In genomic region chr2:52337786-52338185, GRCh38 we compare ENCODE assay signal across 7 cellular contexts.
DNase-seq lines count a peak whose midpoint lies in the region; ATAC-seq and TF ChIP-seq lines count a peak whose summit lies in the region.
"Not testable (repeated sequence)": the region's sequence is repeated elsewhere in the genome, so short reads cannot be mapped to it uniquely, and the experiment has no call there.

No MANE protein-coding gene starts in this region.

- H4K20me1 ChIP-seq in GM23338 (replicated peaks; ENCODE audit: insufficient read depth); smooth muscle cell (ENCODE audit: low read depth): not testable (repeated sequence)

- ATAC-seq in GM23338, WTC11: not testable (repeated sequence)

- H3K4me2 ChIP-seq in GM23338 (peak overlapping the region; percentile 37), smooth muscle cell (peak overlapping the region; percentile 5)

- H2AFZ ChIP-seq in GM23338; smooth muscle cell (ENCODE audit: low read depth): not testable (repeated sequence)

- H3K36me3 ChIP-seq in GM23338 (ENCODE audit: insufficient read depth); HUES6 (ENCODE audit: control insufficient read depth, insufficient read depth, low read length); iPS-20b (ENCODE audit: insufficient read depth, low read depth, low read length); smooth muscle cell (ENCODE audit: low read depth): not testable (repeated sequence)

- not testable (repeated sequence) for H3K36me3 Mint-ChIP-seq in GM23338 (ENCODE audit: low read depth); WTC11; endothelial cell (ENCODE audit: low read depth, unreplicated experiment); nephron progenitor cell (ENCODE audit: low read depth)

- H3K27ac ChIP-seq in GM23338 (ENCODE audit: low read depth) (peak overlapping the region; percentile 77; the same call in 1 of the 2 replicates), HUES6 (ENCODE audit: low read depth, low read length) (peak overlapping the region; percentile 99; the same call in 1 of the 2 replicates)
- not testable (repeated sequence) for H3K27ac ChIP-seq in iPS-20b (ENCODE audit: low read length); smooth muscle cell (ENCODE audit: low read depth)

- H3K4me3 Mint-ChIP-seq in GM23338 (peak overlapping the region; percentile 49), WTC11 (peak overlapping the region; percentile 33), nephron progenitor cell (peak overlapping the region; percentile 55)
- H3K4me3 Mint-ChIP-seq in endothelial cell (ENCODE audit: unreplicated experiment): not testable (repeated sequence)

- peaks cover 47% of the 10 kb centered on the region for H3K4me1 Mint-ChIP-seq in GM23338
- H3K4me1 Mint-ChIP-seq in WTC11: peaks cover 63% of the 10 kb centered on the region
- H3K4me1 Mint-ChIP-seq in endothelial cell (ENCODE audit: unreplicated experiment): peaks cover 21% of the 10 kb centered on the region
- H3K4me1 Mint-ChIP-seq in nephron progenitor cell: peaks cover 49% of the 10 kb centered on the region

- POLR2A ChIA-PET in WTC11 (lab: Charles Lee): not testable (repeated sequence)

- not testable (repeated sequence) for H3F3A ChIP-seq in GM23338 (replicated peaks; ENCODE audit: low read depth); smooth muscle cell (ENCODE audit: low read depth)

- CTCF ChIA-PET in WTC11 (lab: Charles Lee): not testable (repeated sequence)

- 13% methylated on average over 7 of the region's 7 CpGs for WGBS in smooth muscle cell (ENCODE audit: low lambda C conversion rate)

- not testable (repeated sequence) for H3K9me2 ChIP-seq in GM23338 (ENCODE audit: insufficient read depth)

- not testable (repeated sequence) for H3K79me2 ChIP-seq in GM23338 (replicated peaks; ENCODE audit: insufficient read depth); smooth muscle cell (ENCODE audit: low read depth)

- H3K9me3 Mint-ChIP-seq in GM23338; WTC11; endothelial cell (ENCODE audit: unreplicated experiment); nephron progenitor cell: not testable (repeated sequence)

- H3K27me3 Mint-ChIP-seq in GM23338 (ENCODE audit: insufficient read depth, low read depth, poor library complexity); WTC11 (ENCODE audit: low read depth); endothelial cell (ENCODE audit: unreplicated experiment); nephron progenitor cell (ENCODE audit: low read depth, poor library complexity): not testable (repeated sequence)

- H3K4me3 ChIP-seq in GM23338 (peak overlapping the region; percentile 27), HUES6 (ENCODE audit: low read depth, low read length) (peak overlapping the region; percentile 69), iPS-20b (ENCODE audit: low read length) (peak overlapping the region; percentile 54)
- H3K4me3 ChIP-seq in smooth muscle cell: not testable (repeated sequence)

- peak overlapping the region; percentile 96 for H3K9ac ChIP-seq in HUES6 (ENCODE audit: low read length)
- H3K9ac ChIP-seq in iPS-20b (ENCODE audit: low read depth, low read length): peak overlapping the region; percentile 29; the same call in 1 of the 2 replicates
- not testable (repeated sequence) for H3K9ac ChIP-seq in smooth muscle cell (ENCODE audit: low read depth)

- DNase-seq in GM23338 (ENCODE audit: low spot score): peak; percentile 38
- DNase-seq in WTC11 (ENCODE audit: low spot score); endothelial cell (ENCODE audit: low spot score); nephron progenitor cell; smooth muscle cell (lab: John Stamatoyannopoulos, UW; ENCODE audit: unreplicated experiment): not testable (repeated sequence)

- peak overlapping the region; percentile 96 for H3K27ac Mint-ChIP-seq in GM23338
- peak overlapping the region; percentile 92 for H3K27ac Mint-ChIP-seq in WTC11
- peak overlapping the region; percentile 64 for H3K27ac Mint-ChIP-seq in endothelial cell (ENCODE audit: unreplicated experiment)
- peak overlapping the region; percentile 88 for H3K27ac Mint-ChIP-seq in nephron progenitor cell

- TF ChIP-seq CTCF in GM23338 (conservative IDR thresholded peaks at IDR 0.05; ENCODE audit: low read depth in 2 of 2); WTC11 (IDR thresholded peaks at IDR 0.05); endothelial cell (IDR thresholded peaks at IDR 0.05; ENCODE audit: unreplicated experiment); nephron progenitor cell (IDR thresholded peaks at IDR 0.05); smooth muscle cell (IDR thresholded peaks at IDR 0.05; ENCODE audit: borderline replicate concordance, insufficient read depth, poor library complexity, severe bottlenecking): not testable (repeated sequence)

- H3K9me3 ChIP-seq in HUES6 (ENCODE audit: control insufficient read depth, insufficient read depth, low read depth, low read length); iPS-20b (ENCODE audit: insufficient read depth, low read depth, low read length); smooth muscle cell (replicated peaks; ENCODE audit: low read depth): not testable (repeated sequence)

- not testable (repeated sequence) for H3K27me3 ChIP-seq in GM23338 (ENCODE audit: insufficient read depth); HUES6 (ENCODE audit: control insufficient read depth, insufficient read depth, low read length); iPS-20b (ENCODE audit: insufficient read depth, low read length); smooth muscle cell (ENCODE audit: low read depth)

- H3K4me1 ChIP-seq in GM23338 (ENCODE audit: insufficient read depth) (peaks cover 52% of the 10 kb centered on the region), HUES6 (ENCODE audit: control insufficient read depth, insufficient read depth, low read length) (peaks cover 72% of the 10 kb centered on the region), iPS-20b (ENCODE audit: insufficient read depth, low read length) (peaks cover 38% of the 10 kb centered on the region), smooth muscle cell (ENCODE audit: low read depth) (peaks cover 14% of the 10 kb centered on the region)
